In the genomic region with DNA sequence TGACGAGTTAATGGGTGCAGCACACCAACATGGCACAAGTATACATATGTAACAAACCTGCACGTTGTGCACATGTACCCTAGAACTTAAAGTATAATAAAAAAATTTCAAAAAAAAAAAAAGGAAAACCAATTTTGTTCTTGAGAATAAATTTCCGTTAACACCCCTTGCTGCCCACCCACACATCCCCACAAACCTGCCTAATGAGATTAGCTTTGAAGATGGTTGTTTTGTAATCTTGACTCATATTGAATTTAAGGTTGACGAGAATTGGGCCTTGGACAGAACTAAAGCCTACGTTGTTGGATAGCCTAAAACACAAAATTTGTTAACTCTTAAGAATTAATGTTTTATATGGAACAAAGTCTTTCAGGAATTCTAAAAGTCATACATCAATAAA, we compare ENCODE assay signal across 1 cellular context.
TF ChIP-seq lines count a peak whose summit lies in the region.

No MANE protein-coding gene starts in this region.

TF ChIP-seq in GM23338, 12 proteins besides CTCF, POLR2A, EP300 and RAD21 (continued from another document):
- TF ChIP-seq, protein P1, sequence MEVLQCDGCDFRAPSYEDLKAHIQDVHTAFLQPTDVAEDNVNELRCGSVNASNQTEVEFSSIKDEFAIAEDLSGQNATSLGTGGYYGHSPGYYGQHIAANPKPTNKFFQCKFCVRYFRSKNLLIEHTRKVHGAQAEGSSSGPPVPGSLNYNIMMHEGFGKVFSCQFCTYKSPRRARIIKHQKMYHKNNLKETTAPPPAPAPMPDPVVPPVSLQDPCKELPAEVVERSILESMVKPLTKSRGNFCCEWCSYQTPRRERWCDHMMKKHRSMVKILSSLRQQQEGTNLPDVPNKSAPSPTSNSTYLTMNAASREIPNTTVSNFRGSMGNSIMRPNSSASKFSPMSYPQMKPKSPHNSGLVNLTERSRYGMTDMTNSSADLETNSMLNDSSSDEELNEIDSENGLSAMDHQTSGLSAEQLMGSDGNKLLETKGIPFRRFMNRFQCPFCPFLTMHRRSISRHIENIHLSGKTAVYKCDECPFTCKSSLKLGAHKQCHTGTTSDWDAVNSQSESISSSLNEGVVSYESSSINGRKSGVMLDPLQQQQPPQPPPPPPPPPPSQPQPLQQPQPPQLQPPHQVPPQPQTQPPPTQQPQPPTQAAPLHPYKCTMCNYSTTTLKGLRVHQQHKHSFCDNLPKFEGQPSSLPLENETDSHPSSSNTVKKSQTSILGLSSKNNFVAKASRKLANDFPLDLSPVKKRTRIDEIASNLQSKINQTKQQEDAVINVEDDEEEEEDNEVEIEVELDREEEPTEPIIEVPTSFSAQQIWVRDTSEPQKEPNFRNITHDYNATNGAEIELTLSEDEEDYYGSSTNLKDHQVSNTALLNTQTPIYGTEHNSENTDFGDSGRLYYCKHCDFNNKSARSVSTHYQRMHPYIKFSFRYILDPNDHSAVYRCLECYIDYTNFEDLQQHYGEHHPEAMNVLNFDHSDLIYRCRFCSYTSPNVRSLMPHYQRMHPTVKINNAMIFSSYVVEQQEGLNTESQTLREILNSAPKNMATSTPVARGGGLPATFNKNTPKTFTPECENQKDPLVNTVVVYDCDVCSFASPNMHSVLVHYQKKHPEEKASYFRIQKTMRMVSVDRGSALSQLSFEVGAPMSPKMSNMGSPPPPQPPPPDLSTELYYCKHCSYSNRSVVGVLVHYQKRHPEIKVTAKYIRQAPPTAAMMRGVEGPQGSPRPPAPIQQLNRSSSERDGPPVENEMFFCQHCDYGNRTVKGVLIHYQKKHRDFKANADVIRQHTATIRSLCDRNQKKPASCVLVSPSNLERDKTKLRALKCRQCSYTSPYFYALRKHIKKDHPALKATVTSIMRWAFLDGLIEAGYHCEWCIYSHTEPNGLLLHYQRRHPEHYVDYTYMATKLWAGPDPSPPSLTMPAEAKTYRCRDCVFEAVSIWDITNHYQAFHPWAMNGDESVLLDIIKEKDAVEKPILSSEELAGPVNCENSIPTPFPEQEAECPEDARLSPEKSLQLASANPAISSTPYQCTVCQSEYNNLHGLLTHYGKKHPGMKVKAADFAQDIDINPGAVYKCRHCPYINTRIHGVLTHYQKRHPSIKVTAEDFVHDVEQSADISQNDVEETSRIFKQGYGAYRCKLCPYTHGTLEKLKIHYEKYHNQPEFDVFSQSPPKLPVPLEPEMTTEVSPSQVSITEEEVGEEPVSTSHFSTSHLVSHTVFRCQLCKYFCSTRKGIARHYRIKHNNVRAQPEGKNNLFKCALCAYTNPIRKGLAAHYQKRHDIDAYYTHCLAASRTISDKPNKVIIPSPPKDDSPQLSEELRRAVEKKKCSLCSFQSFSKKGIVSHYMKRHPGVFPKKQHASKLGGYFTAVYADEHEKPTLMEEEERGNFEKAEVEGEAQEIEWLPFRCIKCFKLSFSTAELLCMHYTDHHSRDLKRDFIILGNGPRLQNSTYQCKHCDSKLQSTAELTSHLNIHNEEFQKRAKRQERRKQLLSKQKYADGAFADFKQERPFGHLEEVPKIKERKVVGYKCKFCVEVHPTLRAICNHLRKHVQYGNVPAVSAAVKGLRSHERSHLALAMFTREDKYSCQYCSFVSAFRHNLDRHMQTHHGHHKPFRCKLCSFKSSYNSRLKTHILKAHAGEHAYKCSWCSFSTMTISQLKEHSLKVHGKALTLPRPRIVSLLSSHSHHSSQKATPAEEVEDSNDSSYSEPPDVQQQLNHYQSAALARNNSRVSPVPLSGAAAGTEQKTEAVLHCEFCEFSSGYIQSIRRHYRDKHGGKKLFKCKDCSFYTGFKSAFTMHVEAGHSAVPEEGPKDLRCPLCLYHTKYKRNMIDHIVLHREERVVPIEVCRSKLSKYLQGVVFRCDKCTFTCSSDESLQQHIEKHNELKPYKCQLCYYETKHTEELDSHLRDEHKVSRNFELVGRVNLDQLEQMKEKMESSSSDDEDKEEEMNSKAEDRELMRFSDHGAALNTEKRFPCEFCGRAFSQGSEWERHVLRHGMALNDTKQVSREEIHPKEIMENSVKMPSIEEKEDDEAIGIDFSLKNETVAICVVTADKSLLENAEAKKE (CRISPR knock-in tag; IDR thresholded peaks at IDR 0.05), result no peak
- TF ChIP-seq, protein P2, sequence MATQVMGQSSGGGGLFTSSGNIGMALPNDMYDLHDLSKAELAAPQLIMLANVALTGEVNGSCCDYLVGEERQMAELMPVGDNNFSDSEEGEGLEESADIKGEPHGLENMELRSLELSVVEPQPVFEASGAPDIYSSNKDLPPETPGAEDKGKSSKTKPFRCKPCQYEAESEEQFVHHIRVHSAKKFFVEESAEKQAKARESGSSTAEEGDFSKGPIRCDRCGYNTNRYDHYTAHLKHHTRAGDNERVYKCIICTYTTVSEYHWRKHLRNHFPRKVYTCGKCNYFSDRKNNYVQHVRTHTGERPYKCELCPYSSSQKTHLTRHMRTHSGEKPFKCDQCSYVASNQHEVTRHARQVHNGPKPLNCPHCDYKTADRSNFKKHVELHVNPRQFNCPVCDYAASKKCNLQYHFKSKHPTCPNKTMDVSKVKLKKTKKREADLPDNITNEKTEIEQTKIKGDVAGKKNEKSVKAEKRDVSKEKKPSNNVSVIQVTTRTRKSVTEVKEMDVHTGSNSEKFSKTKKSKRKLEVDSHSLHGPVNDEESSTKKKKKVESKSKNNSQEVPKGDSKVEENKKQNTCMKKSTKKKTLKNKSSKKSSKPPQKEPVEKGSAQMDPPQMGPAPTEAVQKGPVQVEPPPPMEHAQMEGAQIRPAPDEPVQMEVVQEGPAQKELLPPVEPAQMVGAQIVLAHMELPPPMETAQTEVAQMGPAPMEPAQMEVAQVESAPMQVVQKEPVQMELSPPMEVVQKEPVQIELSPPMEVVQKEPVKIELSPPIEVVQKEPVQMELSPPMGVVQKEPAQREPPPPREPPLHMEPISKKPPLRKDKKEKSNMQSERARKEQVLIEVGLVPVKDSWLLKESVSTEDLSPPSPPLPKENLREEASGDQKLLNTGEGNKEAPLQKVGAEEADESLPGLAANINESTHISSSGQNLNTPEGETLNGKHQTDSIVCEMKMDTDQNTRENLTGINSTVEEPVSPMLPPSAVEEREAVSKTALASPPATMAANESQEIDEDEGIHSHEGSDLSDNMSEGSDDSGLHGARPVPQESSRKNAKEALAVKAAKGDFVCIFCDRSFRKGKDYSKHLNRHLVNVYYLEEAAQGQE (IDR thresholded peaks at IDR 0.05; ENCODE audit: unreplicated experiment), result no peak
- TF ChIP-seq JUNB (IDR thresholded peaks at IDR 0.05; ENCODE audit: unreplicated experiment) (no peak), ZNF114 (CRISPR knock-in tag; IDR thresholded peaks at IDR 0.05) (no peak), POLR2AphosphoS5 (IDR thresholded peaks at IDR 0.05; ENCODE audit: low read depth) (no peak), EZH2phosphoT487 (IDR thresholded peaks at IDR 0.05; ENCODE audit: unreplicated experiment) (no peak), CREB1 (CRISPR knock-in tag; IDR thresholded peaks at IDR 0.05; ENCODE audit: low read depth) (no peak)
